ENCODE assay signal across 1 cellular context in the genomic region with DNA sequence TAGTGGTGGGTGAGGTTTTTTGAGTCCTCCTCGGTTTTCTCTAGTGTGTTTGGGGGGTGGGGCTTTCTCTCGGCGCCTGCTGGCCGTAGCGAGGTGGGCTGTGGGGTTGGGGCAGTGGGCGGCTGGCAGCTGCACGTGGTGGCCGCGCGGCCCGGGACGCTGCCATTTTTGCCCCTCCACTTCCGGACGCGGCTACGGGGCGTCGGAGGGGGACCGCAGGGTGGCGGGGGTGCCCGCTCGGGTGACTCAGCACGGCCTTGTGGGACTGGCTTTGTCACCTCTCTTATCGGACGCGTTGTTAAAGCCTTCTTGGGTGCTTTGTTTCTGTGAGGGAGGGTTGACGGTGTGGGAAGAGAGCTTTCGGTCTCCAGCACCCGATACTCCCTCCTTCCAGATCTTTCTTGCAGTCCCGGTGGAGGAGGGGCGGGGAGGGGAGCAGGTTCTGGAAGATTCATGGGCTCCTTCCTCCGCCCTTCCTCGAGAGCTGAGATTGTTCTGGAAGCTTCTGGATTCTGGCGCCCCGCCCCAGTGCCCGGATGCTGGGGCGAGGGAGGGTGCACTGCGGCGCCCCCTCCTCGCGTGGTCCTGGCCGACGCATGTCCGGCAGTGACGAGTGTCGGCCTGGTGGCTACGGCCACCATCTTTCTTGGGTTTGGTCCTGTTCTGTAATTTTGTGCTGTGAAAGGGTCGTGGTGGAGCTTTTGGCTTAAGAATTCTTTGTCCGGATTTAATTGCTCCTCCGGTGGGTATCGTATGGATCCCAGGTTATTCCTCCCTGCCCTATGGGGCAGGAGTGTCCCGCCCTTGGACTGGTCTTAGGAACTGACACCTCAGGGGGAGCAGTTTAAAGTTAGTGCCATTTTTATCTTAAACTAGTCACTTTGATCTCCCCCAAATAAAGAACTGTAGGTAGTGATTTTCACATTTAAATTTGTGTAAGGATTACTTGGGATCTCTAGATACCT.
TF ChIP-seq lines count a peak whose summit lies in the region.

No MANE protein-coding gene starts in this region.

TF ChIP-seq in K562, 482 proteins besides CTCF, POLR2A, EP300 and RAD21 (continued from another document):
- TF ChIP-seq, protein P1, sequence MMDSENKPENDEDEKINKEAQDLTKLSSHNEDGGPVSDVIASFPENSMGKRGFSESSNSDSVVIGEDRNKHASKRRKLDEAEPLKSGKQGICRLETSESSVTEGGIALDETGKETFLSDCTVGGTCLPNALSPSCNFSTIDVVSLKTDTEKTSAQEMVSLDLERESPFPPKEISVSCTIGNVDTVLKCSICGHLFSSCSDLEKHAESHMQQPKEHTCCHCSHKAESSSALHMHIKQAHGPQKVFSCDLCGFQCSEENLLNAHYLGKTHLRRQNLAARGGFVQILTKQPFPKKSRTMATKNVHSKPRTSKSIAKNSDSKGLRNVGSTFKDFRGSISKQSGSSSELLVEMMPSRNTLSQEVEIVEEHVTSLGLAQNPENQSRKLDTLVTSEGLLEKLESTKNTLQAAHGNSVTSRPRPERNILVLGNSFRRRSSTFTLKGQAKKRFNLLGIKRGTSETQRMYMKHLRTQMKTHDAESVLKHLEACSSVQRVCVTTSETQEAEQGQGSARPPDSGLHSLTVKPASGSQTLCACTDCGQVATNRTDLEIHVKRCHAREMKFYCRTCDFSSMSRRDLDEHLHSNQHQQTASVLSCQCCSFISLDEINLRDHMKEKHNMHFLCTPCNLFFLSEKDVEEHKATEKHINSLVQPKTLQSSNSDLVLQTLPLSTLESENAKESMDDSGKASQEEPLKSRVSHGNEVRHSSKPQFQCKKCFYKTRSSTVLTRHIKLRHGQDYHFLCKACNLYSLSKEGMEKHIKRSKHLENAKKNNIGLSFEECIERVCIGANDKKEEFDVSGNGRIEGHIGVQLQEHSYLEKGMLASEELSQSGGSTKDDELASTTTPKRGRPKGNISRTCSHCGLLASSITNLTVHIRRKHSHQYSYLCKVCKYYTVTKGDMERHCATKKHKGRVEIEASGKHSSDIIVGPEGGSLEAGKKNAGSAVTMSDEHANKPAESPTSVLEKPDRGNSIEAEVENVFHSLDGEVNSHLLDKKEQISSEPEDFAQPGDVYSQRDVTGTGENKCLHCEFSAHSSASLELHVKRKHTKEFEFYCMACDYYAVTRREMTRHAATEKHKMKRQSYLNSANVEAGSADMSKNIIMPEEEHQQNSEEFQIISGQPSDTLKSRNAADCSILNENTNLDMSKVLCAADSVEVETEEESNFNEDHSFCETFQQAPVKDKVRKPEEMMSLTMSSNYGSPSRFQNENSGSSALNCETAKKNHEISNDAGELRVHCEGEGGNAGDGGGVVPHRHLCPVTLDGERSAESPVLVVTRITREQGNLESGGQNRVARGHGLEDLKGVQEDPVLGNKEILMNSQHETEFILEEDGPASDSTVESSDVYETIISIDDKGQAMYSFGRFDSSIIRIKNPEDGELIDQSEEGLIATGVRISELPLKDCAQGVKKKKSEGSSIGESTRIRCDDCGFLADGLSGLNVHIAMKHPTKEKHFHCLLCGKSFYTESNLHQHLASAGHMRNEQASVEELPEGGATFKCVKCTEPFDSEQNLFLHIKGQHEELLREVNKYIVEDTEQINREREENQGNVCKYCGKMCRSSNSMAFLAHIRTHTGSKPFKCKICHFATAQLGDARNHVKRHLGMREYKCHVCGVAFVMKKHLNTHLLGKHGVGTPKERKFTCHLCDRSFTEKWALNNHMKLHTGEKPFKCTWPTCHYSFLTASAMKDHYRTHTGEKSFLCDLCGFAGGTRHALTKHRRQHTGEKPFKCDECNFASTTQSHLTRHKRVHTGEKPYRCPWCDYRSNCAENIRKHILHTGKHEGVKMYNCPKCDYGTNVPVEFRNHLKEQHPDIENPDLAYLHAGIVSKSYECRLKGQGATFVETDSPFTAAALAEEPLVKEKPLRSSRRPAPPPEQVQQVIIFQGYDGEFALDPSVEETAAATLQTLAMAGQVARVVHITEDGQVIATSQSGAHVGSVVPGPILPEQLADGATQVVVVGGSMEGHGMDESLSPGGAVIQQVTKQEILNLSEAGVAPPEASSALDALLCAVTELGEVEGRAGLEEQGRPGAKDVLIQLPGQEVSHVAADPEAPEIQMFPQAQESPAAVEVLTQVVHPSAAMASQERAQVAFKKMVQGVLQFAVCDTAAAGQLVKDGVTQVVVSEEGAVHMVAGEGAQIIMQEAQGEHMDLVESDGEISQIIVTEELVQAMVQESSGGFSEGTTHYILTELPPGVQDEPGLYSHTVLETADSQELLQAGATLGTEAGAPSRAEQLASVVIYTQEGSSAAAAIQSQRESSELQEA (IDR thresholded peaks at IDR 0.05; ENCODE audit: low read depth), result peak; percentile 94
- TF ChIP-seq NELFE (IDR thresholded peaks at IDR 0.05; ENCODE audit: insufficient read depth, insufficient read length), result no peak
- no peak for TF ChIP-seq CEBPZ (IDR thresholded peaks at IDR 0.05; ENCODE audit: borderline replicate concordance, low read depth, low read length)
- TF ChIP-seq, protein P2, sequence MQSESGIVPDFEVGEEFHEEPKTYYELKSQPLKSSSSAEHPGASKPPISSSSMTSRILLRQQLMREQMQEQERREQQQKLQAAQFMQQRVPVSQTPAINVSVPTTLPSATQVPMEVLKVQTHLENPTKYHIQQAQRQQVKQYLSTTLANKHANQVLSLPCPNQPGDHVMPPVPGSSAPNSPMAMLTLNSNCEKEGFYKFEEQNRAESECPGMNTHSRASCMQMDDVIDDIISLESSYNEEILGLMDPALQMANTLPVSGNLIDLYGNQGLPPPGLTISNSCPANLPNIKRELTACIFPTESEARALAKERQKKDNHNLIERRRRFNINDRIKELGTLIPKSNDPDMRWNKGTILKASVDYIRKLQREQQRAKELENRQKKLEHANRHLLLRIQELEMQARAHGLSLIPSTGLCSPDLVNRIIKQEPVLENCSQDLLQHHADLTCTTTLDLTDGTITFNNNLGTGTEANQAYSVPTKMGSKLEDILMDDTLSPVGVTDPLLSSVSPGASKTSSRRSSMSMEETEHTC (IDR thresholded peaks at IDR 0.05), result no peak
- TF ChIP-seq FOXA1 (IDR thresholded peaks at IDR 0.05; ENCODE audit: borderline replicate concordance), result no peak
- TF ChIP-seq NR1H2 (CRISPR knock-in tag; IDR thresholded peaks at IDR 0.05), result peak; percentile 65; the same call in 1 of the 2 replicates
- no peak for TF ChIP-seq ZNF655 (CRISPR knock-in tag; IDR thresholded peaks at IDR 0.05)
- no peak for TF ChIP-seq CCAR2 (IDR thresholded peaks at IDR 0.05; ENCODE audit: low read depth, low read length)
- no peak for TF ChIP-seq E4F1 (CRISPR knock-in tag; IDR thresholded peaks at IDR 0.05; ENCODE audit: borderline replicate concordance)
- peak; percentile 93; the same call in 1 of the 2 replicates for TF ChIP-seq ELF4 (CRISPR knock-in tag; IDR thresholded peaks at IDR 0.05)
- peak; percentile 99 for TF ChIP-seq MNT (conservative IDR thresholded peaks at IDR 0.05)
- no peak for TF ChIP-seq CBX5 (IDR thresholded peaks at IDR 0.05; ENCODE audit: borderline replicate concordance, low read depth)
- no peak for TF ChIP-seq ETS2 (tag; IDR thresholded peaks at IDR 0.05; ENCODE audit: borderline replicate concordance, poor library complexity, severe bottlenecking)
- peak; percentile 83 for TF ChIP-seq ILF3 (IDR thresholded peaks at IDR 0.05; ENCODE audit: borderline replicate concordance)
- TF ChIP-seq ELF1 (tag; IDR thresholded peaks at IDR 0.05), result peak; percentile 97
- TF ChIP-seq ZC3H11A (IDR thresholded peaks at IDR 0.05; ENCODE audit: low read depth, low read length), result no peak
